14 cellular contexts compared by ENCODE assay signal in the genomic region with DNA sequence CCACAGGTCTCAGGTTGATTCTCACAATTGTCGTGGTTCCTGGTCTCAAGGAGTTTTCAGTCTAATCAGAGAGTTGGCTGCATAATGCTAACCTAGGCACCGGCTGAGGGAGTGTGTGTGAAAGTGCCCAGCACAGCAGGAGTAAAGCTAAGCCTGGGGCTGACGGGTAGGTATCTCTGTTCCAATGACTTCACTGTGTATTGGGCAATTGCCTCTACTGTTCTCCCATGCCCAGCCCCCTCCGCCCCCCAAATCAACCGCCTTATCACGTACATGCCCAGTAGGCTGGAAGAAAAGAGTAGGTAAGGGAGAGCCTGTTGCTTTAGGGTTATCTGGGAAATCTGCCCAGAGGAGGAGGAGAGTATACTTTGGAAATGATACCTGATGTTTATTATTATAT. TPM values are rescaled to one million over a fixed set of nuclear protein-coding genes. Genes with fewer than 3 reads are reported as not detected.
A peak's percentile ranks its signal among the peaks of the same experiment; 100 is the strongest.
DNase-seq lines count a peak whose midpoint lies in the region; ATAC-seq and TF ChIP-seq lines count a peak whose summit lies in the region.
"Had no signal": no experiment of that assay in that cellular context is flagged by ENCODE, and none has a peak within 500 bp of the region (broad histone marks: within the 10 kb centered on the region; RNA-seq: fewer than 3 reads in every experiment).

No MANE protein-coding gene starts in this region.

- H3K27me3 ChIP-seq in aorta (ENCODE audit: control insufficient read depth in 1 of 2, insufficient read depth in 2 of 2, low read length in 1 of 2) (no peaks in the 10 kb centered on the region), H7 (ENCODE audit: control insufficient read depth, insufficient read depth, low read length) (no peaks in the 10 kb centered on the region)
- H3K27me3 ChIP-seq: BLaER1 treated with 17β-estradiol and CSF1 and Interleukin-3, amounts not matched to agents 10 nM and 100 nM had no signal

- H3K4me1 Mint-ChIP-seq in naive thymus-derived CD8-positive, alpha-beta T cell = peaks cover 71 to 95% (median 92%) of the 10 kb centered on the region in 4 donors

- peaks cover 7 to 20% of the 10 kb centered on the region in 2 donors for H3K4me1 ChIP-seq in aorta (ENCODE audit: control insufficient read depth in 1 of 2, insufficient read depth in 2 of 2, low read length in 2 of 2)

- DNase-seq in Right ventricle myocardium superior (no peak), cardiac septum (ENCODE audit: low spot score) (no peak), choroid plexus epithelial cell (ENCODE audit: low read depth) (peak; percentile 36), aorta (peak in 1 of 2 donors; percentile 60), H7 (no peak), NCI-H526 (lab: John Stamatoyannopoulos, UW) (no peak), HT-29 (ENCODE audit: low spot score) (no peak)
- DNase-seq in naive thymus-derived CD8-positive, alpha-beta T cell = no peak
- DNase-seq: activated naive CD4-positive, alpha-beta T cell; hippocampal formation; KG1; mucosa of descending colon; stimulated activated naive CD4-positive, alpha-beta T cell had no signal

- ATAC-seq in Right ventricle myocardium superior (ENCODE audit: poor library complexity) = peak; percentile 31
- no peak for ATAC-seq in naive thymus-derived CD8-positive, alpha-beta T cell
- ATAC-seq in aorta (ENCODE audit: low FRiP score) = peak; percentile 79

- H3K27me3 Mint-ChIP-seq in naive thymus-derived CD8-positive, alpha-beta T cell = no peaks in the 10 kb centered on the region

- intact Hi-C loops in Right ventricle myocardium superior (cut with DNase I) (no loop called here), cardiac septum (cut with DNase I) (loop anchor here (5.0 kb wide), 3 partner anchors 56 to 219 kb away; a partner anchor contains a TSS), aorta (cut with DNase I) (loop anchor here (2.0 to 10.0 kb wide), 3 partner anchors 53 to 75 kb away; a partner anchor contains a TSS)

- no peaks in the 10 kb centered on the region for H3K9me3 Mint-ChIP-seq in naive thymus-derived CD8-positive, alpha-beta T cell

- 5 to 14% methylated on average over 6 of the region's 6 CpGs for WGBS in aorta, 2 donors

- POLR2A ChIA-PET in naive thymus-derived CD8-positive, alpha-beta T cell (lab: Charles Lee) = interaction anchor here (0.9 to 1.9 kb wide), 3 partner anchors 71 to 218 kb away, joined by 3 to 11 read pairs (median 10); no protein-coding TSS in a partner anchor

- H3K36me3 ChIP-seq in aorta (ENCODE audit: control insufficient read depth in 1 of 2, insufficient read depth in 2 of 2, low read length in 1 of 2) (peaks cover 0 to 2% of the 10 kb centered on the region in 2 donors), H7 (replicated peaks; ENCODE audit: control insufficient read depth, insufficient read depth, low read length) (peaks cover 5% of the 10 kb centered on the region)

- TF ChIP-seq CTCF in choroid plexus epithelial cell (conservative IDR thresholded peaks at IDR 0.05; ENCODE audit: low read depth, low read length) = no peak

- peak overlapping the region; percentile 60 to 95 (median 84) for H3K27ac Mint-ChIP-seq in naive thymus-derived CD8-positive, alpha-beta T cell

- no peak overlapping the region for H3K4me3 ChIP-seq in choroid plexus epithelial cell (ENCODE audit: low read depth, low read length)
- H3K4me3 ChIP-seq in aorta (ENCODE audit: low read length in 2 of 2) = no peak overlapping the region
- no peak overlapping the region for H3K4me3 ChIP-seq in H7 (ENCODE audit: insufficient read depth, low read depth, low read length)
- H3K4me3 ChIP-seq: BLaER1 treated with 17β-estradiol and CSF1 and Interleukin-3, amounts not matched to agents 10 nM and 100 nM; mucosa of descending colon had no signal

- peak overlapping the region; percentile 4 to 90 for H3K27ac ChIP-seq in aorta (ENCODE audit: low read depth in 1 of 2, low read length in 2 of 2)
- H3K27ac ChIP-seq: BLaER1 treated with 17β-estradiol and CSF1 and Interleukin-3, amounts not matched to agents 10 nM and 100 nM had no signal

- no peak overlapping the region for H3K4me3 Mint-ChIP-seq in naive thymus-derived CD8-positive, alpha-beta T cell

- peaks cover 0 to 46% (median 2%) of the 10 kb centered on the region in 3 donors for H3K36me3 Mint-ChIP-seq in naive thymus-derived CD8-positive, alpha-beta T cell

- no peaks in the 10 kb centered on the region for H3K9me3 ChIP-seq in aorta (ENCODE audit: control insufficient read depth, low read length)
- H3K9me3 ChIP-seq: mucosa of descending colon had no signal

RNA-seq across cellular contexts. Expression of a gene that starts 54.7 kb away (rescaled TPM):
- total RNA-seq in Right ventricle myocardium superior = 74.4 TPM
- 30.2 TPM for total RNA-seq in cardiac septum
- 100 to 1,000 TPM; 107 to 112 TPM for total RNA-seq in naive thymus-derived CD8-positive, alpha-beta T cell
- 100 to 1,000 TPM; 170 to 193 (median 181) TPM for polyA plus RNA-seq in naive thymus-derived CD8-positive, alpha-beta T cell
- total RNA-seq in aorta = 100 to 1,000 TPM in 1 of 2 donors, 10 to 100 TPM in 1; 78.4 to 137 TPM
- 100 to 1,000 TPM in 1 of 2 donors, 10 to 100 TPM in 1; 84.2 to 128 TPM for polyA plus RNA-seq in aorta
- 37.2 and 39.9 TPM in 2 replicates for total RNA-seq in H7 (2014; rRNA removed; shearing (Covaris generic))
- 19.0 TPM in 2 replicates for total RNA-seq in HT-29 (2014; rRNA removed; shearing (Covaris generic))

RNA-seq across cellular contexts. Expression of a gene that starts 54.7 kb away (rescaled TPM):
- total RNA-seq in Right ventricle myocardium superior = 5.1 TPM
- 5.0 TPM for total RNA-seq in cardiac septum
- 10 to 100 TPM; 31.9 to 32.7 TPM for total RNA-seq in naive thymus-derived CD8-positive, alpha-beta T cell
- 1 to 10 TPM; 1.7 to 2.1 (median 1.9) TPM for polyA plus RNA-seq in naive thymus-derived CD8-positive, alpha-beta T cell
- 10 to 100 TPM; 25.2 to 82.3 TPM for total RNA-seq in aorta
- 1 to 10 TPM; 3.0 to 3.2 TPM for polyA plus RNA-seq in aorta
- 7.2 and 10.6 TPM in 2 replicates for total RNA-seq in H7 (2014; rRNA removed; shearing (Covaris generic))
- total RNA-seq in HT-29 (2014; rRNA removed; shearing (Covaris generic)) = 8.3 and 9.0 TPM in 2 replicates

Comparison
In these comparisons a context has a peak if more than half of its experiments do, and no peak if none do; other contexts are left out.
1. ATAC-seq: peak in Right ventricle myocardium superior (single experiment) and aorta (single experiment); none in naive thymus-derived CD8-positive, alpha-beta T cell (0 of 2).